ENCODE assay signal across 15 cellular contexts in the genomic region with DNA sequence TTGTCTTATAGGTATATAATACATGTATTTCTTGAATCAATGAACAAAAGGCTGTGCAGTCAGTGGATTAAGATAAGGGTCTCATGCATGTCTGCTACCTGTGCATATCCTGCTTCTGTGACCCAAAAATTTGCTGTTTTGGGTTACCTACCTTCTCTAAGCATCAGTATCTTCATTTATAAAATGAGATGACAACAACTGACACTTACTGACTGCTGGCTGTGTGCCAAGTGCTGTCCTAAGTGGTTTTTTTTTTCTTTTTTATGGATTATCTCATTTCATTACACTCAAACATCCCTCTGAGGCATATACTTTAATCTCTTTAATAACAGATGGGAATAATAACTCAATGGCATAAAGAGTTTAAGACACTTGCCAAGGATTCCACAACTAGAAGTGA. TPM values are rescaled to one million over a fixed set of nuclear protein-coding genes. Genes with fewer than 3 reads are reported as not detected.
DNase-seq lines count a peak whose midpoint lies in the region; ATAC-seq and TF ChIP-seq lines count a peak whose summit lies in the region.
"Had no signal": no experiment of that assay in that cellular context is flagged by ENCODE, and none has a peak within 500 bp of the region (broad histone marks: within the 10 kb centered on the region; RNA-seq: fewer than 3 reads in every experiment).

No MANE protein-coding gene starts in this region.

- no peak overlapping the region for H2AK5ac ChIP-seq in mesendoderm (ENCODE audit: low read length)

- no peak overlapping the region for H3K4ac ChIP-seq in mesendoderm (ENCODE audit: low read depth, low read length)

- no peak overlapping the region for H2BK120ac ChIP-seq in mesendoderm (ENCODE audit: low read depth, low read length)

- TF ChIP-seq POLR2A in breast epithelium (IDR thresholded peaks at IDR 0.05) (no peak), suprapubic skin (IDR thresholded peaks at IDR 0.05) (no peak)

- H3K4me3 Mint-ChIP-seq in endodermal cell = no peak overlapping the region

- no peaks in the 10 kb centered on the region for H3K79me1 ChIP-seq in mesendoderm (ENCODE audit: low read length)

- no peaks in the 10 kb centered on the region for H3K9me3 Mint-ChIP-seq in endodermal cell

- H3K36me3 ChIP-seq in breast epithelium (peaks cover 26% of the 10 kb centered on the region), lower lobe of right lung (peaks cover 54% of the 10 kb centered on the region), suprapubic skin (peaks cover 46% of the 10 kb centered on the region), endodermal cell (ENCODE audit: control insufficient read depth, insufficient read depth, low read length) (no peaks in the 10 kb centered on the region), mesendoderm (ENCODE audit: control insufficient read depth, insufficient read depth, low read length) (no peaks in the 10 kb centered on the region)
- H3K36me3 ChIP-seq: BLaER1 treated with 17β-estradiol and CSF1 and Interleukin-3, amounts not matched to agents 10 nM and 100 nM; brain microvascular endothelial cell had no signal

- H4K8ac ChIP-seq in mesendoderm (ENCODE audit: low read depth, low read length) = no peak overlapping the region

- H3K27me3 Mint-ChIP-seq in endodermal cell (ENCODE audit: insufficient read depth) = peaks cover 47% of the 10 kb centered on the region

- H3K36me3 Mint-ChIP-seq in endodermal cell (ENCODE audit: low read depth) = no peaks in the 10 kb centered on the region

- no peak overlapping the region for H3K4me2 ChIP-seq in mesendoderm (ENCODE audit: low read length)
- H3K4me2 ChIP-seq: BLaER1 treated with 17β-estradiol and CSF1 and Interleukin-3, amounts not matched to agents 10 nM and 100 nM had no signal

- no peak overlapping the region for H2BK5ac ChIP-seq in mesendoderm (ENCODE audit: low read length)

- no peak for ATAC-seq in lower lobe of right lung
- ATAC-seq in HG03045 (IDR thresholded peaks at IDR 0.05; ENCODE audit: unreplicated experiment) = no peak
- ATAC-seq: left lobe of liver had no signal

- H3K27ac ChIP-seq in breast epithelium = peak overlapping the region; percentile 13 to 95
- H3K27ac ChIP-seq in lower lobe of right lung = peak overlapping the region; percentile 97
- H3K27ac ChIP-seq in suprapubic skin = peak overlapping the region; percentile 91
- no peak overlapping the region for H3K27ac ChIP-seq in endodermal cell (ENCODE audit: low read depth, low read length)
- H3K27ac ChIP-seq in mesendoderm (ENCODE audit: low read depth, low read length) = no peak overlapping the region
- H3K27ac ChIP-seq: BLaER1 treated with 17β-estradiol and CSF1 and Interleukin-3, amounts not matched to agents 10 nM and 100 nM; brain microvascular endothelial cell had no signal

- no peak overlapping the region for H3K27ac Mint-ChIP-seq in endodermal cell

- no peaks in the 10 kb centered on the region for H3K79me2 ChIP-seq in mesendoderm (ENCODE audit: control insufficient read depth, insufficient read depth, low read length)

- no peak overlapping the region for H2BK15ac ChIP-seq in mesendoderm (replicated peaks; ENCODE audit: low read depth)

- H4K5ac ChIP-seq in mesendoderm (ENCODE audit: low read length) = no peak overlapping the region

- H3K27me3 ChIP-seq in breast epithelium (no peaks in the 10 kb centered on the region), lower lobe of right lung (ENCODE audit: low read depth) (no peaks in the 10 kb centered on the region), suprapubic skin (no peaks in the 10 kb centered on the region), endodermal cell (ENCODE audit: control insufficient read depth, insufficient read depth, low read length, poor library complexity, severe bottlenecking) (peaks cover 73% of the 10 kb centered on the region), mesendoderm (ENCODE audit: insufficient read depth, low read length, poor library complexity) (peaks cover 3% of the 10 kb centered on the region)
- H3K27me3 ChIP-seq: brain microvascular endothelial cell had no signal

- H3K18ac ChIP-seq in mesendoderm (ENCODE audit: low read length) = no peak overlapping the region

- no peak overlapping the region for H3K56ac ChIP-seq in mesendoderm (ENCODE audit: low read length)

- H3K4me1 Mint-ChIP-seq in endodermal cell = no peaks in the 10 kb centered on the region

- H3K4me3 ChIP-seq in breast epithelium = peak overlapping the region; percentile 82 to 88 (median 87)
- H3K4me3 ChIP-seq in lower lobe of right lung = peak overlapping the region; percentile 85
- H3K4me3 ChIP-seq in suprapubic skin = peak overlapping the region; percentile 75
- H3K4me3 ChIP-seq in endodermal cell (ENCODE audit: low read length) = no peak overlapping the region
- no peak overlapping the region for H3K4me3 ChIP-seq in mesendoderm (ENCODE audit: low read length)
- H3K4me3 ChIP-seq: BLaER1 treated with 17β-estradiol and CSF1 and Interleukin-3, amounts not matched to agents 10 nM and 100 nM had no signal

- H3K9me3 ChIP-seq in breast epithelium (no peaks in the 10 kb centered on the region), lower lobe of right lung (no peaks in the 10 kb centered on the region), suprapubic skin (no peaks in the 10 kb centered on the region), endodermal cell (ENCODE audit: control insufficient read depth, low read length) (no peaks in the 10 kb centered on the region)

- H3K9ac ChIP-seq in endodermal cell (ENCODE audit: extremely low read depth, low read length, poor library complexity, severe bottlenecking) (no peak overlapping the region), mesendoderm (ENCODE audit: low read length) (no peak overlapping the region)
- H3K9ac ChIP-seq: BLaER1 treated with 17β-estradiol and CSF1 and Interleukin-3, amounts not matched to agents 10 nM and 100 nM had no signal

- no peak for TF ChIP-seq EP300 in suprapubic skin (IDR thresholded peaks at IDR 0.05)

- H3K4me1 ChIP-seq in breast epithelium = peaks cover 0 to 10% of the 10 kb centered on the region in 2 donors
- H3K4me1 ChIP-seq in lower lobe of right lung = peaks cover 51% of the 10 kb centered on the region
- H3K4me1 ChIP-seq in suprapubic skin = peaks cover 50% of the 10 kb centered on the region
- H3K4me1 ChIP-seq in endodermal cell (ENCODE audit: control insufficient read depth, insufficient read depth, low read length) = peaks cover 3% of the 10 kb centered on the region
- no peaks in the 10 kb centered on the region for H3K4me1 ChIP-seq in mesendoderm (ENCODE audit: control insufficient read depth, low read depth, low read length)

- intact Hi-C loops in breast epithelium (cut with DNase I; ENCODE audit: low total_unique reads) = no loop called here
- intact Hi-C loops in lower lobe of right lung (cut with DNase I) = loop anchor here (10.0 kb wide), 1 partner anchor 91 kb away; no protein-coding TSS in a partner anchor

- DNase-seq in NCI-H82 (lab: John Stamatoyannopoulos, UW) (peak; percentile 73), breast epithelium (ENCODE audit: low spot score in 2 of 2) (no peak), lower lobe of right lung (no peak), suprapubic skin (ENCODE audit: low spot score in 2 of 2) (no peak), endodermal cell (no peak), mesendoderm (no peak)
- DNase-seq: activated CD8-positive, alpha-beta memory T cell treated with anti-CD3 and anti-CD28 coated beads for 24 hours; activated gamma-delta T cell treated with Interleukin-2 at 50 U/mL for 16 hours; brain microvascular endothelial cell; NCI-H2081; occipital lobe; stimulated activated CD4-positive, alpha-beta T cell treated with anti-CD3 and anti-CD28 coated beads, Interleukin-15, amount 100 ng/mL, for 24 hours had no signal

- no peak overlapping the region for H3K23ac ChIP-seq in mesendoderm (ENCODE audit: low read length)

- TF ChIP-seq CTCF in breast epithelium (IDR thresholded peaks at IDR 0.05) = no peak
- TF ChIP-seq CTCF in lower lobe of right lung (IDR thresholded peaks at IDR 0.05) = no peak
- TF ChIP-seq CTCF in suprapubic skin (IDR thresholded peaks at IDR 0.05) = no peak
- no peak for TF ChIP-seq CTCF in endodermal cell (conservative IDR thresholded peaks at IDR 0.05)

RNA-seq across cellular contexts. Expression of a gene that starts 2.1 kb away (rescaled TPM):
- total RNA-seq in breast epithelium (100 to 1,000 TPM; 507 to 797 (median 729) TPM), lower lobe of right lung (243 TPM), suprapubic skin (100 to 1,000 TPM in 3 of 4 donors, 10 to 100 TPM in 1; 84.2 to 975 (median 104) TPM), endodermal cell (under 1 TPM; 0.42 to 0.73 TPM)
- 1.6 TPM for polyA plus RNA-seq in endodermal cell (2013, experiment 1 of 2)
- 0.58 TPM for polyA plus RNA-seq in endodermal cell (2013, experiment 2 of 2)
- polyA plus RNA-seq in mesendoderm (2013, experiment 1 of 2) = 0.06 TPM
- 0.07 TPM for polyA plus RNA-seq in mesendoderm (2013, experiment 2 of 2)

Comparison
In these comparisons a context has a peak if more than half of its experiments do, and no peak if none do; other contexts are left out.
1. H3K27ac ChIP-seq: peak in breast epithelium (2 of 2), lower lobe of right lung (single experiment) and suprapubic skin (single experiment); none in endodermal cell (single experiment) and mesendoderm (single experiment).
2. H3K4me3 ChIP-seq: peak in breast epithelium (3 of 3), lower lobe of right lung (single experiment) and suprapubic skin (single experiment); none in endodermal cell (single experiment) and mesendoderm (single experiment).
3. RNA of a gene that starts 2.1 kb away (total RNA-seq): 507 to 797 TPM in breast epithelium, 243 TPM in lower lobe of right lung (single experiment) and 84.2 to 975 TPM in suprapubic skin; 0.42 to 0.73 TPM in endodermal cell; every median in the first group is over 10 times any median in the second.